ENCODE assay signal across 1 cellular context in genomic region chr9:5843450-5844249, GRCh38.
TF ChIP-seq lines count a peak whose summit lies in the region.

No MANE protein-coding gene starts in this region.

TF ChIP-seq in HepG2, 621 proteins besides CTCF, POLR2A, EP300 and RAD21 (continues in another document):
- TF ChIP-seq JARID2 (CRISPR knock-in tag; IDR thresholded peaks at IDR 0.05; ENCODE audit: insufficient replicate concordance) (peak; percentile 43), ZSCAN5A (CRISPR knock-in tag; IDR thresholded peaks at IDR 0.05; ENCODE audit: borderline replicate concordance) (peak; percentile 70; the same call in 1 of the 2 replicates), STAT6 (CRISPR knock-in tag; IDR thresholded peaks at IDR 0.05; ENCODE audit: borderline replicate concordance) (no peak), NFKB2 (CRISPR knock-in tag; IDR thresholded peaks at IDR 0.05; ENCODE audit: borderline replicate concordance) (no peak), ZFP91 (CRISPR knock-in tag; IDR thresholded peaks at IDR 0.05; ENCODE audit: borderline replicate concordance) (no peak), NCOA2 (CRISPR knock-in tag; IDR thresholded peaks at IDR 0.05) (peak; percentile 56; the same call in 1 of the 2 replicates), ZNF20 (CRISPR knock-in tag; IDR thresholded peaks at IDR 0.05) (no peak), ZNF24 (IDR thresholded peaks at IDR 0.05) (no peak), NONO (IDR thresholded peaks at IDR 0.05) (no peak), NONO (CRISPR knock-in tag; conservative IDR thresholded peaks at IDR 0.05) (peak; percentile 52; the same call in 1 of the 2 replicates), ZNF766 (CRISPR knock-in tag; IDR thresholded peaks at IDR 0.05; ENCODE audit: borderline replicate concordance) (no peak), SMARCE1 (IDR thresholded peaks at IDR 0.05; ENCODE audit: borderline replicate concordance) (no peak), ZNF441 (CRISPR knock-in tag; IDR thresholded peaks at IDR 0.05; ENCODE audit: borderline replicate concordance) (0 out of 2 replicates have a peak, but pooled peaks have one; percentile 9), KLF6 (CRISPR knock-in tag; IDR thresholded peaks at IDR 0.05) (no peak), MATR3 (CRISPR knock-in tag; IDR thresholded peaks at IDR 0.05) (no peak), PAXIP1 (CRISPR knock-in tag; conservative IDR thresholded peaks at IDR 0.05) (peak; percentile 71), XRCC5 (optimal IDR thresholded peaks at IDR 0.05; ENCODE audit: low read length) (peak; percentile 36), PCBP2 (optimal IDR thresholded peaks at IDR 0.05; ENCODE audit: low read depth, low read length, poor library complexity, severe bottlenecking) (no peak), ZNF800 (CRISPR knock-in tag; IDR thresholded peaks at IDR 0.05) (no peak), POLR2AphosphoS2 (IDR thresholded peaks at IDR 0.05; ENCODE audit: low read depth, low read length) (no peak), DMTF1 (CRISPR knock-in tag; IDR thresholded peaks at IDR 0.05) (no peak), ZNF574 (CRISPR knock-in tag; IDR thresholded peaks at IDR 0.05) (no peak), SMARCC2 (IDR thresholded peaks at IDR 0.05) (no peak), ZNF501 (CRISPR knock-in tag; IDR thresholded peaks at IDR 0.05) (0 out of 2 replicates have a peak, but pooled peaks have one; percentile 32), ZNF460 (CRISPR knock-in tag; IDR thresholded peaks at IDR 0.05; ENCODE audit: borderline replicate concordance) (no peak), ZNF564 (CRISPR knock-in tag; IDR thresholded peaks at IDR 0.05) (no peak; the same call in 1 of the 2 replicates), TFE3 (CRISPR knock-in tag; IDR thresholded peaks at IDR 0.05) (peak; percentile 35; the same call in 1 of the 2 replicates), ZEB1 (IDR thresholded peaks at IDR 0.05; ENCODE audit: insufficient replicate concordance, low read depth) (no peak), BHLHE40 (IDR thresholded peaks at IDR 0.05; ENCODE audit: low read length) (no peak), ZFP36 (IDR thresholded peaks at IDR 0.05; ENCODE audit: borderline replicate concordance, low read depth, low read length, partially characterized antibody) (no peak), DMAP1 (CRISPR knock-in tag; IDR thresholded peaks at IDR 0.05) (peak; percentile 61; the same call in 1 of the 2 replicates), THAP9 (CRISPR knock-in tag; IDR thresholded peaks at IDR 0.05; ENCODE audit: borderline replicate concordance) (no peak), GABPB1 (CRISPR knock-in tag; IDR thresholded peaks at IDR 0.05) (no peak; the same call in 1 of the 2 replicates)
